In genomic region chr20:34709044-34709835, GRCh38 we compare ENCODE assay signal across 8 cellular contexts. TPM values are rescaled to one million over a fixed set of nuclear protein-coding genes. Genes with fewer than 3 reads are reported as not detected.
DNase-seq lines count a peak whose midpoint lies in the region; ATAC-seq and TF ChIP-seq lines count a peak whose summit lies in the region.

No MANE protein-coding gene starts in this region.

- POLR2A ChIA-PET in activated CD4-positive, alpha-beta memory T cell treated with anti-CD3 and anti-CD28 coated beads, Interleukin-2, amount 10 ng/mL, durations not matched to agents 7 days and 5 days (lab: Charles Lee), result interaction anchor here (2.3 kb wide), 1 partner anchor 11 kb away, joined by 7 read pairs; no protein-coding TSS in a partner anchor

- H3K4me3 Mint-ChIP-seq in activated CD4-positive, alpha-beta memory T cell treated with anti-CD3 and anti-CD28 coated beads, Interleukin-2, amount 10 ng/mL, durations not matched to agents 7 days and 5 days, result peak overlapping the region; percentile 78

- H3K4me3 ChIP-seq in duodenal mucosa (ENCODE audit: low read depth in 1 of 2, low read length in 2 of 2), result peak overlapping the region; percentile 74 to 78
- peak overlapping the region; percentile 60 for H3K4me3 ChIP-seq in lung

- peaks cover 11 to 12% of the 10 kb centered on the region in 2 donors for H3K36me3 ChIP-seq in duodenal mucosa (ENCODE audit: control insufficient read depth in 1 of 2, insufficient read depth in 2 of 2, low read length in 2 of 2)
- peaks cover 0 to 8% of the 10 kb centered on the region in 2 donors for H3K36me3 ChIP-seq in lung (ENCODE audit: control insufficient read depth in 2 of 2, insufficient read depth in 2 of 2, low read length in 2 of 2)

- H3K4me1 ChIP-seq in duodenal mucosa (ENCODE audit: control insufficient read depth in 1 of 2, insufficient read depth in 2 of 2, low read length in 2 of 2), result peaks cover 55 to 58% of the 10 kb centered on the region in 2 donors
- H3K4me1 ChIP-seq in lung (ENCODE audit: control insufficient read depth in 2 of 2, insufficient read depth in 2 of 2, low read length in 2 of 2), result peaks cover 13 to 22% of the 10 kb centered on the region in 2 donors

- CTCF ChIA-PET in activated CD4-positive, alpha-beta memory T cell treated with anti-CD3 and anti-CD28 coated beads, Interleukin-2, amount 10 ng/mL, durations not matched to agents 7 days and 5 days (lab: Charles Lee), result interaction anchor here (0.6 to 5.2 kb wide), 4 partner anchors 147 to 397 kb away, joined by 3 to 43 read pairs (median 10); no protein-coding TSS in a partner anchor

- H3K4me1 Mint-ChIP-seq in activated CD4-positive, alpha-beta memory T cell treated with anti-CD3 and anti-CD28 coated beads, Interleukin-2, amount 10 ng/mL, durations not matched to agents 7 days and 5 days, result peaks cover 42% of the 10 kb centered on the region

- H3K36me3 Mint-ChIP-seq in activated CD4-positive, alpha-beta memory T cell treated with anti-CD3 and anti-CD28 coated beads, Interleukin-2, amount 10 ng/mL, durations not matched to agents 7 days and 5 days (ENCODE audit: low read depth), result peaks cover 7% of the 10 kb centered on the region

- H3K27me3 ChIP-seq in duodenal mucosa (ENCODE audit: control insufficient read depth in 1 of 2, insufficient read depth in 2 of 2, low read length in 2 of 2) (no peaks in the 10 kb centered on the region), lung (ENCODE audit: control insufficient read depth, insufficient read depth) (no peaks in the 10 kb centered on the region)

- H3K9me3 ChIP-seq in duodenal mucosa (ENCODE audit: control insufficient read depth in 1 of 2, low read length in 2 of 2) (no peaks in the 10 kb centered on the region), lung (ENCODE audit: control insufficient read depth in 2 of 2, insufficient read depth in 1 of 2, low read length in 1 of 2) (no peaks in the 10 kb centered on the region)

- peak overlapping the region; percentile 69 to 71 for H3K9ac ChIP-seq in duodenal mucosa (ENCODE audit: low read depth in 1 of 2, low read length in 2 of 2)

- no peaks in the 10 kb centered on the region for H3K9me3 Mint-ChIP-seq in activated CD4-positive, alpha-beta memory T cell treated with anti-CD3 and anti-CD28 coated beads, Interleukin-2, amount 10 ng/mL, durations not matched to agents 7 days and 5 days

- peak overlapping the region; percentile 77 for H3K27ac Mint-ChIP-seq in activated CD4-positive, alpha-beta memory T cell treated with anti-CD3 and anti-CD28 coated beads, Interleukin-2, amount 10 ng/mL, durations not matched to agents 7 days and 5 days

- peak overlapping the region; percentile 67 for H3K27ac ChIP-seq in duodenal mucosa (ENCODE audit: low read depth, low read length)
- H3K27ac ChIP-seq in lung (ENCODE audit: low read depth in 1 of 2, low read length in 1 of 2), result peak overlapping the region; percentile 81 to 94

- ATAC-seq in GM18867 (IDR thresholded peaks at IDR 0.05; ENCODE audit: unreplicated experiment), result peak; percentile 50
- ATAC-seq in HG03097 (IDR thresholded peaks at IDR 0.05; ENCODE audit: low FRiP score, unreplicated experiment), result peak; percentile 38
- peak; percentile 65 for ATAC-seq in lung (ENCODE audit: insufficient read depth, low FRiP score)

- no peaks in the 10 kb centered on the region for H3K27me3 Mint-ChIP-seq in activated CD4-positive, alpha-beta memory T cell treated with anti-CD3 and anti-CD28 coated beads, Interleukin-2, amount 10 ng/mL, durations not matched to agents 7 days and 5 days

- WGBS in lung, 2 donors, result 0 to 1% methylated on average over 49 to 62 of the region's 64 CpGs

- DNase-seq in AG08395 (ENCODE audit: low spot score), result peak; percentile 76
- DNase-seq in NCI-H345 treated with DMSO at 0.1 percent for 48 hours (lab: John Stamatoyannopoulos, UW; ENCODE audit: unreplicated experiment), result peak; percentile 93
- DNase-seq in activated CD4-positive, alpha-beta memory T cell treated with anti-CD3 and anti-CD28 coated beads, Interleukin-2, amount 10 ng/mL, durations not matched to agents 7 days and 5 days, result peak; percentile 80
- DNase-seq in lung (ENCODE audit: low spot score), result peak; percentile 83
- DNase-seq in stimulated activated CD4-positive, alpha-beta T cell treated with anti-CD3 and anti-CD28 coated beads, TNF-alpha, amount 100 ng/mL, for 48 hours (ENCODE audit: low read depth in 3 of 3), result peak; percentile 56 to 84 (median 67)

- no peak for TF ChIP-seq CTCF in lung (IDR thresholded peaks at IDR 0.05; ENCODE audit: control extremely low read depth, extremely low read depth)

RNA-seq across cellular contexts. Expression of gene TP53INP2, which starts 5.1 kb away (rescaled TPM):
- total RNA-seq in activated CD4-positive, alpha-beta memory T cell treated with anti-CD3 and anti-CD28 coated beads, Interleukin-2, amount 10 ng/mL, durations not matched to agents 7 days and 5 days, result 1 to 10 TPM; 3.3 TPM
- total RNA-seq in lung, result 10 to 100 TPM in 1 of 2 donors, 1 to 10 TPM in 1; 7.8 to 19.5 TPM
- 10 to 100 TPM in 1 of 2 donors, 1 to 10 TPM in 1; 5.8 to 15.0 TPM for polyA plus RNA-seq in lung

RNA-seq across cellular contexts. Expression of gene PIGU, which starts 32.3 kb away (rescaled TPM):
- 10 to 100 TPM; 18.3 to 18.6 TPM for total RNA-seq in activated CD4-positive, alpha-beta memory T cell treated with anti-CD3 and anti-CD28 coated beads, Interleukin-2, amount 10 ng/mL, durations not matched to agents 7 days and 5 days
- total RNA-seq in lung, result 10 to 100 TPM; 15.7 to 20.2 TPM
- 10 to 100 TPM; 19.9 to 21.2 TPM for polyA plus RNA-seq in lung

Comparison
In these comparisons a context has a peak if more than half of its experiments do, and no peak if none do; other contexts are left out.
1. Peak in every context shown above with its lines: DNase-seq, ATAC-seq, H3K4me3 ChIP-seq and H3K27ac ChIP-seq.